9 cellular contexts compared by ENCODE assay signal in genomic region chr2:22355816-22356433, GRCh38.
DNase-seq lines count a peak whose midpoint lies in the region; ATAC-seq and TF ChIP-seq lines count a peak whose summit lies in the region.
"Had no signal": no experiment of that assay in that cellular context is flagged by ENCODE, and none has a peak within 500 bp of the region (broad histone marks: within the 10 kb centered on the region; RNA-seq: fewer than 3 reads in every experiment).

No MANE protein-coding gene starts in this region.

- no peaks in the 10 kb centered on the region for H3K27me3 ChIP-seq in BLaER1
- H3K27me3 ChIP-seq in lung (ENCODE audit: control insufficient read depth, insufficient read depth): no peaks in the 10 kb centered on the region

- peaks cover 6% of the 10 kb centered on the region; the same call in 1 of the 2 replicates for H3K4me1 ChIP-seq in BLaER1
- H3K4me1 ChIP-seq in lung (ENCODE audit: control insufficient read depth in 2 of 2, insufficient read depth in 2 of 2, low read length in 2 of 2): no peaks in the 10 kb centered on the region

- no peak overlapping the region for H3K9ac ChIP-seq in BLaER1

- H4K20me1 ChIP-seq in BLaER1: no peaks in the 10 kb centered on the region

- 50 to 53% methylated on average over 4 of the region's 4 CpGs for WGBS in lung, 2 donors

- no peaks in the 10 kb centered on the region for H3K36me3 ChIP-seq in BLaER1
- no peaks in the 10 kb centered on the region for H3K36me3 ChIP-seq in lung (ENCODE audit: control insufficient read depth in 2 of 2, insufficient read depth in 2 of 2, low read length in 2 of 2)

- H3K4me2 ChIP-seq in BLaER1: peak overlapping the region; percentile 17; the same call in 1 of the 2 replicates

- peak in 3 of 5 donors; percentile 1 to 8 (median 2) for DNase-seq in T-helper 1 cell
- peak; percentile 5 for DNase-seq in cerebellum (ENCODE audit: low spot score)
- peak; percentile 49 for DNase-seq in lung (ENCODE audit: low spot score)
- peak; percentile 18 for DNase-seq in stimulated activated CD8-positive, alpha-beta memory T cell treated with anti-CD3 and anti-CD28 coated beads, Interleukin-7, amount 100 ng/mL, for 24 hours (ENCODE audit: low read depth)
- no peak for DNase-seq in cortex of kidney (lab: John Stamatoyannopoulos, UW)

- H3K9me3 ChIP-seq in BLaER1: no peaks in the 10 kb centered on the region
- H3K9me3 ChIP-seq in lung (ENCODE audit: control insufficient read depth in 2 of 2, insufficient read depth in 1 of 2, low read length in 1 of 2): no peaks in the 10 kb centered on the region

- no peak overlapping the region for H3K4me3 ChIP-seq in BLaER1
- H3K4me3 ChIP-seq in lung: no peak overlapping the region
- H3K4me3 ChIP-seq: skin epidermis had no signal

- ATAC-seq in GM18511 (IDR thresholded peaks at IDR 0.05; ENCODE audit: unreplicated experiment) (peak; percentile 84), HG03097 (IDR thresholded peaks at IDR 0.05; ENCODE audit: low FRiP score, unreplicated experiment) (peak; percentile 72), lung (ENCODE audit: insufficient read depth, low FRiP score) (peak; percentile 49)

- peak; percentile 59 for TF ChIP-seq CTCF in lung (IDR thresholded peaks at IDR 0.05; ENCODE audit: control extremely low read depth, extremely low read depth)

- H3K27ac ChIP-seq in BLaER1 (no peak overlapping the region), lung (ENCODE audit: low read depth in 1 of 2, low read length in 1 of 2) (no peak overlapping the region)
- H3K27ac ChIP-seq: skin epidermis had no signal
